Comparison of ENCODE assay signal across 7 cellular contexts in genomic region chr5:35617435-35618296, GRCh38. TPM values are rescaled to one million over a fixed set of nuclear protein-coding genes. Genes with fewer than 3 reads are reported as not detected.
DNase-seq lines count a peak whose midpoint lies in the region; ATAC-seq and TF ChIP-seq lines count a peak whose summit lies in the region.

Gene SPEF2, plus strand, starts transcription at chr5:35617863. Its CDS starts 135 bp downstream, at chr5:35617998.

- H3K27ac ChIP-seq in endodermal cell (ENCODE audit: low read depth, low read length) = no peak within 1 kb of the TSS
- no peak within 1 kb of the TSS for H3K27ac ChIP-seq in mesenchymal stem cell (ENCODE audit: low read length, poor library complexity, severe bottlenecking)

- H3K4ac ChIP-seq in mesenchymal stem cell (ENCODE audit: low read depth in 1 of 2, low read length in 2 of 2) = no peak within 1 kb of the TSS

- H3K4me2 ChIP-seq in mesenchymal stem cell (ENCODE audit: low read length, poor library complexity, severe bottlenecking) = peak within 1 kb of the TSS; percentile 80

- H2BK120ac ChIP-seq in mesenchymal stem cell (ENCODE audit: low read depth, low read length) = no peak within 1 kb of the TSS

- peak within 1 kb of the TSS; percentile 96 for H2AFZ ChIP-seq in mesenchymal stem cell (ENCODE audit: low read depth, low read length)

- peak within 1 kb of the TSS in 1 of 2 experiments; percentile 36 for H3K14ac ChIP-seq in mesenchymal stem cell (ENCODE audit: low read length in 2 of 2)

- H3K4me1 ChIP-seq in endodermal cell (ENCODE audit: control insufficient read depth, insufficient read depth, low read length) (no peaks in the 10 kb centered on the region), mesenchymal stem cell (ENCODE audit: control insufficient read depth, insufficient read depth, low read depth, low read length) (peaks cover 8% of the 10 kb centered on the region)

- ATAC-seq in GM18508 (IDR thresholded peaks at IDR 0.05; ENCODE audit: insufficient read depth, unreplicated experiment) (peak; percentile 76), HG03135 (IDR thresholded peaks at IDR 0.05; ENCODE audit: unreplicated experiment) (peak; percentile 91)

- peaks cover 1% of the 10 kb centered on the region for H3K79me1 ChIP-seq in mesenchymal stem cell (replicated peaks; ENCODE audit: low read length, poor library complexity, severe bottlenecking)

- H3K18ac ChIP-seq in mesenchymal stem cell (ENCODE audit: low read depth in 1 of 2, low read length in 2 of 2) = peak within 1 kb of the TSS in 1 of 2 experiments; percentile 41

- peak within 1 kb of the TSS; percentile 87 for H3K4me3 Mint-ChIP-seq in endodermal cell

- peak; percentile 98 for DNase-seq in NCI-H748 (lab: John Stamatoyannopoulos, UW; ENCODE audit: unreplicated experiment)
- DNase-seq in activated CD8-positive, alpha-beta memory T cell treated with anti-CD3 and anti-CD28 coated beads for 48 hours (ENCODE audit: low read depth in 2 of 3, low spot score in 2 of 3) = peak; percentile 49 to 69 (median 67)
- peak; percentile 95 for DNase-seq in endodermal cell
- DNase-seq in mesenchymal stem cell = peak; percentile 89
- DNase-seq in stimulated activated CD8-positive, alpha-beta memory T cell treated with anti-CD3 and anti-CD28 coated beads, Interleukin-12 subunit alpha, Interleukin-12 subunit beta, amount 100 ng/mL, for 1 hour (ENCODE audit: low read depth) = peak; percentile 64

- TF ChIP-seq CTCF in endodermal cell (conservative IDR thresholded peaks at IDR 0.05) = peak; percentile 95

- H3K23ac ChIP-seq in mesenchymal stem cell (ENCODE audit: low read length in 2 of 2) = no peak within 1 kb of the TSS

- no peak within 1 kb of the TSS for H2BK12ac ChIP-seq in mesenchymal stem cell (ENCODE audit: low read length in 2 of 2)

- H3K36me3 Mint-ChIP-seq in endodermal cell (ENCODE audit: low read depth) = no peaks in the 10 kb centered on the region

- H3K27me3 ChIP-seq in endodermal cell (ENCODE audit: control insufficient read depth, insufficient read depth, low read length, poor library complexity, severe bottlenecking) = peaks cover 50% of the 10 kb centered on the region
- H3K27me3 ChIP-seq in mesenchymal stem cell (ENCODE audit: control insufficient read depth in 1 of 2, insufficient read depth in 1 of 2, low read length in 2 of 2) = no peaks in the 10 kb centered on the region

- no peak within 1 kb of the TSS for H2BK5ac ChIP-seq in mesenchymal stem cell (ENCODE audit: low read depth, low read length, poor library complexity, severe bottlenecking)

- H3K9me3 Mint-ChIP-seq in endodermal cell = no peaks in the 10 kb centered on the region

- WGBS in endodermal cell (ENCODE audit: insufficient coverage in 1 of 2, insufficient read length in 1 of 2), 2 experiments = 6 to 9% methylated on average over 28 to 54 of the region's 54 CpGs
- 14% methylated on average over 35 of the region's 54 CpGs for WGBS in mesenchymal stem cell

- H2AK5ac ChIP-seq in mesenchymal stem cell (ENCODE audit: low read length, severe bottlenecking) = no peak within 1 kb of the TSS

- H3K4me3 ChIP-seq in endodermal cell (ENCODE audit: low read length) = peak within 1 kb of the TSS; percentile 87
- peak within 1 kb of the TSS; percentile 88 to 92 for H3K4me3 ChIP-seq in mesenchymal stem cell (ENCODE audit: insufficient read depth in 1 of 2, low read depth in 1 of 2, low read length in 2 of 2)

- H3K36me3 ChIP-seq in endodermal cell (ENCODE audit: control insufficient read depth, insufficient read depth, low read length) (no peaks in the 10 kb centered on the region), mesenchymal stem cell (ENCODE audit: control insufficient read depth in 1 of 2, insufficient read depth in 2 of 2, low read depth in 1 of 2, low read length in 2 of 2) (no peaks in the 10 kb centered on the region)

- H4K8ac ChIP-seq in mesenchymal stem cell (ENCODE audit: low read length) = peak within 1 kb of the TSS; percentile 48

- peak within 1 kb of the TSS; percentile 11 for H4K91ac ChIP-seq in mesenchymal stem cell (ENCODE audit: low read length)

- no peaks in the 10 kb centered on the region for H3K4me1 Mint-ChIP-seq in endodermal cell

- no peak within 1 kb of the TSS for H2BK15ac ChIP-seq in mesenchymal stem cell (ENCODE audit: low read depth, poor library complexity, severe bottlenecking)

- peak within 1 kb of the TSS; percentile 88 for H3K27ac Mint-ChIP-seq in endodermal cell

- H3K9ac ChIP-seq in endodermal cell (ENCODE audit: extremely low read depth, low read length, poor library complexity, severe bottlenecking) = peak within 1 kb of the TSS; percentile 61
- peak within 1 kb of the TSS; percentile 91 for H3K9ac ChIP-seq in mesenchymal stem cell (ENCODE audit: low read length)

- peaks cover 77% of the 10 kb centered on the region for H3K27me3 Mint-ChIP-seq in endodermal cell (ENCODE audit: insufficient read depth)

- H3K9me3 ChIP-seq in endodermal cell (ENCODE audit: control insufficient read depth, low read length) (peaks cover 9% of the 10 kb centered on the region), mesenchymal stem cell (ENCODE audit: control insufficient read depth, low read length) (peaks cover 7% of the 10 kb centered on the region)

RNA-seq across cellular contexts. Expression of gene SPEF2, which starts in this region (rescaled TPM):
- total RNA-seq in endodermal cell = 1 to 10 TPM; 3.3 to 4.0 TPM
- 4.1 TPM for polyA plus RNA-seq in endodermal cell (2013, experiment 1 of 2)
- polyA plus RNA-seq in endodermal cell (2013, experiment 2 of 2) = 5.3 TPM
- polyA plus RNA-seq in mesenchymal stem cell (2013, experiment 1 of 2) = 1.5 TPM
- 1.2 TPM for polyA plus RNA-seq in mesenchymal stem cell (2013, experiment 2 of 2)
